Comparison of ENCODE assay signal across 23 cellular contexts in genomic region chr7:7449055-7449454, GRCh38.
"Had no signal": no experiment of that assay in that cellular context is flagged by ENCODE, and none has a peak within 500 bp of the region (broad histone marks: within the 10 kb centered on the region; RNA-seq: fewer than 3 reads in every experiment).

No MANE protein-coding gene starts in this region.

- ATAC-seq: activated CD4-positive, CD25-positive, alpha-beta regulatory T cell treated with anti-CD3 and anti-CD28 coated beads, Interleukin-2, amount 50 U/mL, for 24 hours; activated T-cell treated with anti-CD3 and anti-CD28 coated beads, Interleukin-2, amount 50 U/mL, for 72 hours; body of pancreas; foreskin keratinocyte; left lung; stimulated activated memory B cell treated with anti-CD40 and anti-IgM and Interleukin-4, amounts not matched to agents 10 μg/mL and 1 μg/mL and 100 μg/mL, for 72 hours had no signal

- DNase-seq: activated CD4-positive, alpha-beta memory T cell treated with anti-CD3 and anti-CD28 coated beads, Interleukin-2, amount 10 ng/mL, durations not matched to agents 7 days and 5 days; activated CD4-positive, alpha-beta T cell treated with anti-CD3 and anti-CD28 coated beads, Interleukin-2, amount 10 ng/mL, durations not matched to agents 24 days and 14 days; activated effector memory CD4-positive, alpha-beta T cell treated with Interleukin-2 at 50 U/mL for 16 hours; activated naive CD4-positive, alpha-beta T cell treated with anti-CD3 and anti-CD28 coated beads for 36 hours; activated T-cell treated with anti-CD3 and anti-CD28 coated beads, Interleukin-2, amount 50 U/mL, for 72 hours; body of pancreas; dermis blood vessel endothelial cell; effector CD8-positive, alpha-beta T cell; immature natural killer cell; kidney glomerular epithelial cell; left lung; naive B cell; nucleus accumbens; sigmoid colon; stimulated activated CD4-positive, alpha-beta T cell treated with anti-CD3 and anti-CD28 coated beads, Interleukin-15, amount 100 ng/mL, for 24 hours; stomach had no signal

- H3K4me3 ChIP-seq: body of pancreas, left lung, lung, sigmoid colon, smooth muscle cell, stomach, suprapubic skin, tibial nerve had no signal
